ENCODE assay signal across 11 cellular contexts in the genomic region with DNA sequence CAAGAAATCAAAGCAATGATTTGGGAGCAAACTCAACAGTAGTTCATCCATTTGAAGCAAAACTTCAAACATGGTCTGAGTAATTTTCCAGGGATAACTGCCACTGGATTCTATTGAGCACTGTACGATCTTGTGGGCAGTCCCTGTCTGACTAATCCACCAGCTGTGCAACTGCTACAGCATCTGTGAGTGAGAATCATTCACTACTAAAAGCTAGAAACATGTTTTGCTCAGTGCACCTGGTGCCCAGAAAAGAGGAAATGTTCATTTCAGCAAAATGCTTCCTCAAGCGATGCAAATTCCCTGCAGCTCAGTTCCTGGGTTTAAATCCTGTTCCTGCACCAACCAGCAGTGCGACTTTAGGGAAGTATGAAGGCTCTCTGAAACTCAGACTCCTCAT.
DNase-seq lines count a peak whose midpoint lies in the region; ATAC-seq, FAIRE-seq and TF ChIP-seq lines count a peak whose summit lies in the region.
"Had no signal": no experiment of that assay in that cellular context is flagged by ENCODE, and none has a peak within 500 bp of the region (broad histone marks: within the 10 kb centered on the region; RNA-seq: fewer than 3 reads in every experiment).

No MANE protein-coding gene starts in this region.

- TF ChIP-seq POLR2A in HepG2 (IDR thresholded peaks at IDR 0.05; ENCODE audit: insufficient read depth in 1 of 2, low read depth in 2 of 2, low read length in 2 of 2), result no peak

- no peak overlapping the region for H3K4me3 ChIP-seq in effector memory CD4-positive, alpha-beta T cell (ENCODE audit: insufficient read depth, low read depth, low read length, poor library complexity, severe bottlenecking)
- no peak overlapping the region for H3K4me3 ChIP-seq in HepG2 (replicated peaks in 1 of 3; ENCODE audit: insufficient read depth in 1 of 3, low read depth in 2 of 3, low read length in 3 of 3)
- H3K4me3 ChIP-seq: A549 had no signal

- TF ChIP-seq EP300 in HepG2 (IDR thresholded peaks at IDR 0.05; ENCODE audit: low read depth in 2 of 2, low read length in 2 of 2), result no peak
- TF ChIP-seq EP300 in HepG2 (CRISPR knock-in tag; IDR thresholded peaks at IDR 0.05; ENCODE audit: borderline replicate concordance), result no peak

- intact Hi-C loops in sciatic nerve (cut with DNase I), result no loop called here
- intact Hi-C loops in HepG2 (cut with micrococcal nuclease; ENCODE audit: unreplicated experiment), result no loop called here

- no peaks in the 10 kb centered on the region for H4K20me1 ChIP-seq in HepG2 (ENCODE audit: insufficient read depth, low read length)

- POLR2A ChIA-PET in HepG2 (lab: Yijun Ruan, JAX), result no interaction called here

- no peaks in the 10 kb centered on the region for H3K79me2 ChIP-seq in HepG2 (ENCODE audit: insufficient read depth, low read length)

- no peaks in the 10 kb centered on the region for H3K27me3 ChIP-seq in effector memory CD4-positive, alpha-beta T cell (replicated peaks; ENCODE audit: control insufficient read depth, insufficient read depth, low read length, poor library complexity, severe bottlenecking)
- no peaks in the 10 kb centered on the region for H3K27me3 ChIP-seq in HepG2 (ENCODE audit: control insufficient read depth in 1 of 2, insufficient read depth in 2 of 2, low read length in 2 of 2)

- no peaks in the 10 kb centered on the region for H3K9me3 ChIP-seq in effector memory CD4-positive, alpha-beta T cell (ENCODE audit: control insufficient read depth, low read length)
- H3K9me3 ChIP-seq in HepG2 (ENCODE audit: low read length), result no peaks in the 10 kb centered on the region
- H3K9me3 ChIP-seq: A549 had no signal

- ATAC-seq in GM19372 (IDR thresholded peaks at IDR 0.05; ENCODE audit: low read depth, unreplicated experiment) (peak; percentile 81), HG02938 (IDR thresholded peaks at IDR 0.05; ENCODE audit: unreplicated experiment) (peak; percentile 95), sciatic nerve (no peak), HepG2 (no peak)
- ATAC-seq: A549 had no signal

- no peak overlapping the region for H3K4me2 ChIP-seq in HepG2 (ENCODE audit: low read depth, low read length)
- H3K4me2 ChIP-seq: A549, KMS-11 had no signal

- H2AFZ ChIP-seq in HepG2 (ENCODE audit: low read length), result no peak overlapping the region

- no TSS peak for BruUV-seq in HepG2 (replicated peaks; lab: Mats Ljungman, UMichigan)

- in situ Hi-C loops in HepG2 (cut with HindIII; ENCODE audit: extremely low pct_ligation_motif_present, low pct_unique_long_range_greater_than_20kb), result loop anchor here (25.0 kb wide), 1 partner anchor 712 kb away; no protein-coding TSS in a partner anchor

- no peak for TF ChIP-seq CTCF in HepG2 (CRISPR knock-in tag; IDR thresholded peaks at IDR 0.05)

- no peak overlapping the region for H3K27ac ChIP-seq in effector memory CD4-positive, alpha-beta T cell (ENCODE audit: insufficient read depth, low read length, poor library complexity, severe bottlenecking)
- H3K27ac ChIP-seq in HepG2 (ENCODE audit: extremely low read length, insufficient read depth, low read length), result no peak overlapping the region
- H3K27ac ChIP-seq: A549, KMS-11, VCaP had no signal

- CTCF ChIA-PET in HepG2 (lab: Yijun Ruan, JAX; ENCODE audit: low intra/inter-chr PET ratio, low total read pairs), result no interaction called here

- DNase-seq in AG08395 (ENCODE audit: low spot score) (peak; percentile 34), MV-4-11 (lab: John Stamatoyannopoulos, UW) (peak; percentile 67), sciatic nerve (ENCODE audit: low spot score) (no peak), SK-N-DZ (ENCODE audit: low spot score) (no peak), HepG2 (ENCODE audit: low spot score) (no peak)
- DNase-seq in effector memory CD4-positive, alpha-beta T cell, result no peak

- no peak for TF ChIP-seq RAD21 in HepG2 (CRISPR knock-in tag; IDR thresholded peaks at IDR 0.05)

- no peak for FAIRE-seq in HepG2 (lab: Jason Lieb, UNC)
- FAIRE-seq: A549 had no signal

- H3K36me3 ChIP-seq in effector memory CD4-positive, alpha-beta T cell (ENCODE audit: control insufficient read depth, insufficient read depth, low read length), result no peaks in the 10 kb centered on the region
- H3K36me3 ChIP-seq in HepG2 (replicated peaks in 1 of 2; ENCODE audit: control insufficient read depth in 1 of 2, insufficient read depth in 2 of 2, low read length in 2 of 2), result no peaks in the 10 kb centered on the region

- no peaks in the 10 kb centered on the region for H3K4me1 ChIP-seq in effector memory CD4-positive, alpha-beta T cell (ENCODE audit: control insufficient read depth, insufficient read depth, low read length, poor library complexity, severe bottlenecking)
- H3K4me1 ChIP-seq in HepG2 (ENCODE audit: insufficient read depth, low read length), result no peaks in the 10 kb centered on the region
- H3K4me1 ChIP-seq: A549 had no signal

- WGBS in HepG2 (ENCODE audit: low lambda C conversion rate), result 11% methylated on average over 3 of the region's 3 CpGs

- no peak overlapping the region for H3K9ac ChIP-seq in HepG2 (ENCODE audit: insufficient read depth, low read depth, low read length)
- H3K9ac ChIP-seq: KMS-11 had no signal

TF ChIP-seq in HepG2, 621 proteins besides CTCF, POLR2A, EP300 and RAD21 (continues in another document):
- TF ChIP-seq TCF7 (IDR thresholded peaks at IDR 0.05; ENCODE audit: low read depth) (no peak), DNMT3B (CRISPR knock-in tag; conservative IDR thresholded peaks at IDR 0.05) (no peak), ZNF34 (CRISPR knock-in tag; IDR thresholded peaks at IDR 0.05; ENCODE audit: borderline replicate concordance) (no peak), ZNF343 (CRISPR knock-in tag; IDR thresholded peaks at IDR 0.05) (no peak), KLF13 (CRISPR knock-in tag; IDR thresholded peaks at IDR 0.05) (no peak), ZNF430 (CRISPR knock-in tag; IDR thresholded peaks at IDR 0.05) (no peak), ZNF432 (CRISPR knock-in tag; IDR thresholded peaks at IDR 0.05; ENCODE audit: borderline replicate concordance) (no peak)
- TF ChIP-seq, protein P1, sequence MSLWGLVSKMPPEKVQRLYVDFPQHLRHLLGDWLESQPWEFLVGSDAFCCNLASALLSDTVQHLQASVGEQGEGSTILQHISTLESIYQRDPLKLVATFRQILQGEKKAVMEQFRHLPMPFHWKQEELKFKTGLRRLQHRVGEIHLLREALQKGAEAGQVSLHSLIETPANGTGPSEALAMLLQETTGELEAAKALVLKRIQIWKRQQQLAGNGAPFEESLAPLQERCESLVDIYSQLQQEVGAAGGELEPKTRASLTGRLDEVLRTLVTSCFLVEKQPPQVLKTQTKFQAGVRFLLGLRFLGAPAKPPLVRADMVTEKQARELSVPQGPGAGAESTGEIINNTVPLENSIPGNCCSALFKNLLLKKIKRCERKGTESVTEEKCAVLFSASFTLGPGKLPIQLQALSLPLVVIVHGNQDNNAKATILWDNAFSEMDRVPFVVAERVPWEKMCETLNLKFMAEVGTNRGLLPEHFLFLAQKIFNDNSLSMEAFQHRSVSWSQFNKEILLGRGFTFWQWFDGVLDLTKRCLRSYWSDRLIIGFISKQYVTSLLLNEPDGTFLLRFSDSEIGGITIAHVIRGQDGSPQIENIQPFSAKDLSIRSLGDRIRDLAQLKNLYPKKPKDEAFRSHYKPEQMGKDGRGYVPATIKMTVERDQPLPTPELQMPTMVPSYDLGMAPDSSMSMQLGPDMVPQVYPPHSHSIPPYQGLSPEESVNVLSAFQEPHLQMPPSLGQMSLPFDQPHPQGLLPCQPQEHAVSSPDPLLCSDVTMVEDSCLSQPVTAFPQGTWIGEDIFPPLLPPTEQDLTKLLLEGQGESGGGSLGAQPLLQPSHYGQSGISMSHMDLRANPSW (CRISPR knock-in tag; IDR thresholded peaks at IDR 0.05; ENCODE audit: borderline replicate concordance), result no peak
- TF ChIP-seq, protein P2, sequence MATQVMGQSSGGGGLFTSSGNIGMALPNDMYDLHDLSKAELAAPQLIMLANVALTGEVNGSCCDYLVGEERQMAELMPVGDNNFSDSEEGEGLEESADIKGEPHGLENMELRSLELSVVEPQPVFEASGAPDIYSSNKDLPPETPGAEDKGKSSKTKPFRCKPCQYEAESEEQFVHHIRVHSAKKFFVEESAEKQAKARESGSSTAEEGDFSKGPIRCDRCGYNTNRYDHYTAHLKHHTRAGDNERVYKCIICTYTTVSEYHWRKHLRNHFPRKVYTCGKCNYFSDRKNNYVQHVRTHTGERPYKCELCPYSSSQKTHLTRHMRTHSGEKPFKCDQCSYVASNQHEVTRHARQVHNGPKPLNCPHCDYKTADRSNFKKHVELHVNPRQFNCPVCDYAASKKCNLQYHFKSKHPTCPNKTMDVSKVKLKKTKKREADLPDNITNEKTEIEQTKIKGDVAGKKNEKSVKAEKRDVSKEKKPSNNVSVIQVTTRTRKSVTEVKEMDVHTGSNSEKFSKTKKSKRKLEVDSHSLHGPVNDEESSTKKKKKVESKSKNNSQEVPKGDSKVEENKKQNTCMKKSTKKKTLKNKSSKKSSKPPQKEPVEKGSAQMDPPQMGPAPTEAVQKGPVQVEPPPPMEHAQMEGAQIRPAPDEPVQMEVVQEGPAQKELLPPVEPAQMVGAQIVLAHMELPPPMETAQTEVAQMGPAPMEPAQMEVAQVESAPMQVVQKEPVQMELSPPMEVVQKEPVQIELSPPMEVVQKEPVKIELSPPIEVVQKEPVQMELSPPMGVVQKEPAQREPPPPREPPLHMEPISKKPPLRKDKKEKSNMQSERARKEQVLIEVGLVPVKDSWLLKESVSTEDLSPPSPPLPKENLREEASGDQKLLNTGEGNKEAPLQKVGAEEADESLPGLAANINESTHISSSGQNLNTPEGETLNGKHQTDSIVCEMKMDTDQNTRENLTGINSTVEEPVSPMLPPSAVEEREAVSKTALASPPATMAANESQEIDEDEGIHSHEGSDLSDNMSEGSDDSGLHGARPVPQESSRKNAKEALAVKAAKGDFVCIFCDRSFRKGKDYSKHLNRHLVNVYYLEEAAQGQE (IDR thresholded peaks at IDR 0.05; ENCODE audit: borderline replicate concordance in 1 of 2, low read depth in 1 of 2, low read length in 2 of 2), result no peak
- TF ChIP-seq, protein P3, sequence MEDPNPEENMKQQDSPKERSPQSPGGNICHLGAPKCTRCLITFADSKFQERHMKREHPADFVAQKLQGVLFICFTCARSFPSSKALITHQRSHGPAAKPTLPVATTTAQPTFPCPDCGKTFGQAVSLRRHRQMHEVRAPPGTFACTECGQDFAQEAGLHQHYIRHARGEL (CRISPR knock-in tag; IDR thresholded peaks at IDR 0.05), result no peak
- TF ChIP-seq, protein P4, sequence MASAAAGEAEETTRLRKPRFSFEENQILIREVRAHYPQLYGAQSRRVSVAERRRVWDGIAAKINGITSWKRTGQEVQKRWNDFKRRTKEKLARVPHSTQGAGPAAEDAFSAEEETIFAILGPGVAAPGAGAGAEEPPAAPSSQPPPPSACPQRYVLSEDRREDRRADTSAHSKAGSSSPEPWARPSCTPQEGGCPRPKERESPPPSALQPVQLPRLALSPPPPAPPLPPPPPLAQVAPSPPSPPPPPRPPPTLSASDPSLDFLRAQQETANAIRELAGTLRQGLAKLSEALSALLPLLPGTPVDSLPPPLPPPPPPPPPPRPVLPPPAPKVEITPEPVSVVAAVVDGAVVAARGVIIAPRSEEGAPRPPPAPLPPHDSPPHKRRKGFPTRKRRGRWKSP (CRISPR knock-in tag; IDR thresholded peaks at IDR 0.05), result no peak

Comparison
In these comparisons a context has a peak if more than half of its experiments do, and no peak if none do; other contexts are left out.
1. DNase-seq: peak in AG08395 (single experiment) and MV-4-11 (single experiment); none in sciatic nerve (single experiment), SK-N-DZ (single experiment), effector memory CD4-positive, alpha-beta T cell (0 of 3) and HepG2 (single experiment).
2. ATAC-seq: peak in GM19372 (single experiment) and HG02938 (single experiment); none in sciatic nerve (single experiment) and HepG2 (single experiment).